ENCODE assay signal across 23 cellular contexts in the genomic region with DNA sequence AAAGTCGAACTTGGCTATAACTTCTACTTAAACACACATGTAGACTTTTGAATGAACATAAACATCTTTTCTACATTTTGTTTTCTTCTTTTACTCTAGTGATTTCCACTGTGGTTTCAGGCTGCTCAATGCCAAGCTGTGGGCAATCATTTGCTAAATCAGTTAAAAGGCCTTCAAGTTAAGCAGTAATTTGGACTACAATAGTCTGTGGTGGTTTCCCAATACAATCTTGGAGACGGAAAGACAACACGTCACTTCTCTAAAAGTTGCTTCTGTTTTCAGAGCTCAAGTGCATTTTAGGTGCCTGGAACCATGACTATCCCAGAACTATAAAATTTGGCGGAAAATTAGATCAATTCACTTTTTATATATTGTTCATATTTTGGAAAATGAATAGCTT.
DNase-seq lines count a peak whose midpoint lies in the region; ATAC-seq and TF ChIP-seq lines count a peak whose summit lies in the region.
"Had no signal": no experiment of that assay in that cellular context is flagged by ENCODE, and none has a peak within 500 bp of the region (broad histone marks: within the 10 kb centered on the region; RNA-seq: fewer than 3 reads in every experiment).

No MANE protein-coding gene starts in this region.

- peak overlapping the region; percentile 38 for H3K27ac ChIP-seq in suprapubic skin
- H3K27ac ChIP-seq: neural progenitor cell, SK-N-MC, uterus had no signal

- no peak for TF ChIP-seq CTCF in kidney epithelial cell (IDR thresholded peaks at IDR 0.05; ENCODE audit: insufficient read depth, low read length, poor library complexity, severe bottlenecking)
- no peak for TF ChIP-seq CTCF in suprapubic skin (IDR thresholded peaks at IDR 0.05)

- no peak for TF ChIP-seq POLR2A in suprapubic skin (IDR thresholded peaks at IDR 0.05)

- H3K4me3 ChIP-seq in kidney epithelial cell (ENCODE audit: low read depth, low read length) = no peak overlapping the region
- no peak overlapping the region for H3K4me3 ChIP-seq in suprapubic skin
- H3K4me3 ChIP-seq: mucosa of descending colon, neural progenitor cell, SK-N-MC, uterus had no signal

- intact Hi-C loops in Right ventricle myocardium superior (cut with DNase I) = no loop called here
- intact Hi-C loops in cardiac septum (cut with DNase I) = no loop called here
- intact Hi-C loops in posterior vena cava (cut with DNase I) = no loop called here

- no peaks in the 10 kb centered on the region for H3K27me3 ChIP-seq in kidney epithelial cell (ENCODE audit: control insufficient read depth, insufficient read depth, low read length)
- H3K27me3 ChIP-seq in suprapubic skin = no peaks in the 10 kb centered on the region
- H3K27me3 ChIP-seq: neural progenitor cell, uterus had no signal

- H3K36me3 ChIP-seq in kidney epithelial cell (ENCODE audit: control insufficient read depth, insufficient read depth, low read length) (no peaks in the 10 kb centered on the region), suprapubic skin (no peaks in the 10 kb centered on the region)
- H3K36me3 ChIP-seq: neural progenitor cell, uterus had no signal

- ATAC-seq in Right ventricle myocardium superior (ENCODE audit: poor library complexity) (peak; percentile 34), GM19328 (IDR thresholded peaks at IDR 0.05; ENCODE audit: unreplicated experiment) (no peak), GM21447 (IDR thresholded peaks at IDR 0.05; ENCODE audit: unreplicated experiment) (no peak)
- ATAC-seq: activated CD8-positive, alpha-beta T cell treated with anti-CD3 and anti-CD28 coated beads, Interleukin-2, amount 10 ng/mL, durations not matched to agents 7 days and 5 days; activated T-cell treated with anti-CD3 and anti-CD28 coated beads, Interleukin-2, amount 50 U/mL, for 4 hours; mucosa of descending colon had no signal

- no peak for TF ChIP-seq EP300 in suprapubic skin (IDR thresholded peaks at IDR 0.05)

- H3K4me1 ChIP-seq in suprapubic skin = peaks cover 12% of the 10 kb centered on the region
- H3K4me1 ChIP-seq: uterus had no signal

- H3K9me3 ChIP-seq in suprapubic skin = no peaks in the 10 kb centered on the region
- H3K9me3 ChIP-seq: mucosa of descending colon, uterus had no signal

- no peak for DNase-seq in Right ventricle myocardium superior
- DNase-seq in cardiac septum (ENCODE audit: low spot score) = no peak
- DNase-seq in SIG-M5 (lab: John Stamatoyannopoulos, UW) = peak; percentile 16
- DNase-seq in kidney epithelial cell (ENCODE audit: low read depth) = peak; percentile 10
- DNase-seq in suprapubic skin (ENCODE audit: low spot score in 2 of 2) = no peak
- no peak for DNase-seq in posterior vena cava (ENCODE audit: low spot score)
- DNase-seq: activated CD4-positive, CD25-positive, alpha-beta regulatory T cell; activated CD8-positive, alpha-beta T cell treated with anti-CD3 and anti-CD28 coated beads, Interleukin-2, amount 10 ng/mL, durations not matched to agents 7 days and 5 days; activated naive CD4-positive, alpha-beta T cell treated with Interleukin-2 at 50 U/mL for 16 hours; activated T-cell treated with anti-CD3 and anti-CD28 coated beads, Interleukin-2, amount 50 U/mL, for 4 hours; central memory CD4-positive, alpha-beta T cell; erythroblast; HFFc6; left cardiac atrium; mucosa of descending colon; NCI-H1694; stimulated activated CD4-positive, alpha-beta T cell treated with anti-CD3 and anti-CD28 coated beads, Interleukin-12 subunit alpha, Interleukin-12 subunit beta, amount 100 ng/mL, for 4 hours; T1000; uterus had no signal

- WGBS in suprapubic skin = 71% methylated on average over 4 of the region's 4 CpGs

Comparison
In these comparisons a context has a peak if more than half of its experiments do, and no peak if none do; other contexts are left out.
1. DNase-seq: peak in SIG-M5 (single experiment) and kidney epithelial cell (single experiment); none in Right ventricle myocardium superior (single experiment), cardiac septum (single experiment), suprapubic skin (0 of 2) and posterior vena cava (single experiment).